Comparison of ENCODE assay signal across 8 cellular contexts in genomic region chr2:172101707-172102158, GRCh38. TPM values are rescaled to one million over a fixed set of nuclear protein-coding genes. Genes with fewer than 3 reads are reported as not detected.
A peak's percentile ranks its signal among the peaks of the same experiment; 100 is the strongest.
DNase-seq lines count a peak whose midpoint lies in the region; ATAC-seq and TF ChIP-seq lines count a peak whose summit lies in the region.

No MANE protein-coding gene starts in this region.

- POLR2A ChIA-PET in BJ (lab: Charles Lee), result no interaction called here
- POLR2A ChIA-PET in activated B cell treated with CpG ODN at 0.5 μM for 24 hours (lab: Charles Lee), result interaction anchor here (0.7 kb wide), 1 partner anchor 9 kb away, joined by 3 read pairs; no protein-coding TSS in a partner anchor

- H3K4me1 Mint-ChIP-seq in activated B cell treated with CpG ODN at 0.5 μM for 24 hours, result peaks cover 42% of the 10 kb centered on the region

- peaks cover 2% of the 10 kb centered on the region for H3K36me3 Mint-ChIP-seq in activated B cell treated with CpG ODN at 0.5 μM for 24 hours (ENCODE audit: low read depth)

- H3K27me3 Mint-ChIP-seq in activated B cell treated with CpG ODN at 0.5 μM for 24 hours, result peaks cover 53% of the 10 kb centered on the region

- CTCF ChIA-PET in BJ (lab: Yijun Ruan, JAX) (interaction anchor here (1.1 to 2.5 kb wide), 9 partner anchors 12 to 528 kb away, joined by 3 to 11 read pairs (median 4); no protein-coding TSS in a partner anchor), activated B cell treated with CpG ODN at 0.5 μM for 24 hours (lab: Charles Lee) (interaction anchor here (1.1 kb wide), 1 partner anchor 503 kb away, joined by 3 read pairs; no protein-coding TSS in a partner anchor)

- ATAC-seq in activated B cell treated with CpG ODN at 0.5 μM for 24 hours (ENCODE audit: low read depth) (no peak), HG02840 (IDR thresholded peaks at IDR 0.05; ENCODE audit: low FRiP score, unreplicated experiment) (no peak)

- no peaks in the 10 kb centered on the region for H3K36me3 ChIP-seq in BJ (ENCODE audit: control insufficient read depth, insufficient read depth, low read length)
- peaks cover 6% of the 10 kb centered on the region; the same call in 1 of the 2 replicates for H3K36me3 ChIP-seq in HAP-1 (replicated peaks)
- no peaks in the 10 kb centered on the region for H3K36me3 ChIP-seq in iPS-15b (ENCODE audit: control insufficient read depth, insufficient read depth, low read length)
- H3K36me3 ChIP-seq in vagina, result no peaks in the 10 kb centered on the region
- H3K36me3 ChIP-seq in tibial artery, result no peaks in the 10 kb centered on the region

- no peak for TF ChIP-seq POLR2A in vagina (IDR thresholded peaks at IDR 0.05)

- no peak overlapping the region for H3K9ac ChIP-seq in iPS-15b (ENCODE audit: low read depth, low read length)

- H3K27ac ChIP-seq in vagina, result no peak overlapping the region
- no peak overlapping the region for H3K27ac ChIP-seq in tibial artery

- TF ChIP-seq CTCF in BJ (IDR thresholded peaks at IDR 0.05; ENCODE audit: insufficient read depth, low read depth, low read length) (0 out of 2 replicates have a peak, but pooled peaks have one; percentile 5), activated B cell treated with CpG ODN at 0.5 μM for 24 hours (IDR thresholded peaks at IDR 0.05) (no peak), vagina (IDR thresholded peaks at IDR 0.05) (no peak), tibial artery (IDR thresholded peaks at IDR 0.05) (no peak)

- intact Hi-C loops in activated B cell treated with CpG ODN at 0.5 μM for 24 hours (cut with micrococcal nuclease), result loop anchor here (1.0 to 5.0 kb wide), 11 partner anchors 7 to 1284 kb away; partner anchors contain the start of genes DLX1, DYNC1I2, GAD1 and GORASP2
- intact Hi-C loops in vagina (cut with DNase I), result loop anchor here (10.0 kb wide), 2 partner anchors 287 to 397 kb away; no protein-coding TSS in a partner anchor
- intact Hi-C loops in tibial artery (cut with DNase I; ENCODE audit: low total_unique reads), result loop anchor here (10.0 kb wide), 2 partner anchors 287 to 397 kb away; no protein-coding TSS in a partner anchor

- H3K27me3 ChIP-seq in BJ (ENCODE audit: control insufficient read depth, insufficient read depth, low read length) (no peaks in the 10 kb centered on the region), HAP-1 (ENCODE audit: low read depth) (no peaks in the 10 kb centered on the region), iPS-15b (ENCODE audit: control insufficient read depth, insufficient read depth, low read length) (peaks cover 96% of the 10 kb centered on the region), vagina (peaks cover 49% of the 10 kb centered on the region), tibial artery (peaks cover 15 to 100% of the 10 kb centered on the region in 2 donors)

- peak overlapping the region; percentile 35 for H3K27ac Mint-ChIP-seq in activated B cell treated with CpG ODN at 0.5 μM for 24 hours

- peaks cover 28% of the 10 kb centered on the region for H3K4me1 ChIP-seq in HAP-1
- H3K4me1 ChIP-seq in iPS-15b (ENCODE audit: control insufficient read depth, insufficient read depth, low read length), result peaks cover 3% of the 10 kb centered on the region
- H3K4me1 ChIP-seq in vagina, result peaks cover 77% of the 10 kb centered on the region
- peaks cover 0 to 74% (median 64%) of the 10 kb centered on the region in 4 donors for H3K4me1 ChIP-seq in tibial artery

- H3K4me3 Mint-ChIP-seq in activated B cell treated with CpG ODN at 0.5 μM for 24 hours, result peak overlapping the region; percentile 80

- H3K9me3 ChIP-seq in HAP-1 (no peaks in the 10 kb centered on the region), iPS-15b (ENCODE audit: control insufficient read depth, insufficient read depth, low read length) (no peaks in the 10 kb centered on the region), vagina (no peaks in the 10 kb centered on the region), tibial artery (no peaks in the 10 kb centered on the region)

- in situ Hi-C loops in HAP-1 (cut with MboI; ENCODE audit: low sequenced_read_pairs), result loop anchor here (10.0 kb wide), 2 partner anchors 397 to 517 kb away; no protein-coding TSS in a partner anchor

- H3K4me3 ChIP-seq in BJ (ENCODE audit: low read depth, low read length) (peak overlapping the region; percentile 49), HAP-1 (peak overlapping the region; percentile 58), iPS-15b (ENCODE audit: low read depth, low read length) (peak overlapping the region; percentile 50), vagina (peak overlapping the region; percentile 41 to 48), tibial artery (peak overlapping the region in 1 of 2 donors; percentile 54)

- no peaks in the 10 kb centered on the region for H3K9me3 Mint-ChIP-seq in activated B cell treated with CpG ODN at 0.5 μM for 24 hours

- DNase-seq in BJ (ENCODE audit: low read depth) (no peak), HAP-1 (ENCODE audit: low spot score in 2 of 2) (peak in 1 of 2 experiments; percentile 55), activated B cell treated with CpG ODN at 0.5 μM for 24 hours (no peak), vagina (ENCODE audit: extremely low spot score in 2 of 2) (peak in 1 of 2 donors; percentile 79), iPS-NIHi11 (ENCODE audit: low spot score) (no peak), tibial artery (no peak)

RNA-seq across cellular contexts. Expression of gene DLX2, which starts 1.0 kb away (rescaled TPM):
- 0.16 and 0.20 TPM in 2 replicates for polyA plus RNA-seq in BJ (2011; rRNA removed)
- 0.09 and 0.15 TPM in 2 replicates for polyA minus RNA-seq in BJ (2011; rRNA and poly(A)+ RNA removed)
- 0.16 TPM in 1 of 2 replicates, not detected in the other for total RNA-seq in activated B cell treated with CpG ODN at 0.5 μM for 24 hours
- not detected for total RNA-seq in vagina

RNA-seq across cellular contexts. Expression of gene DLX1, which starts 16.4 kb away (rescaled TPM):
- polyA plus RNA-seq in BJ (2011; rRNA removed), result 1.2 and 1.4 TPM in 2 replicates
- 0.81 and 0.98 TPM in 2 replicates for polyA minus RNA-seq in BJ (2011; rRNA and poly(A)+ RNA removed)
- not detected in 2 replicates for total RNA-seq in activated B cell treated with CpG ODN at 0.5 μM for 24 hours
- not detected for total RNA-seq in vagina
